11 cellular contexts compared by ENCODE assay signal in genomic region chr17:77349976-77350830, GRCh38.
A peak's percentile ranks its signal among the peaks of the same experiment; 100 is the strongest.
DNase-seq lines count a peak whose midpoint lies in the region; ATAC-seq and TF ChIP-seq lines count a peak whose summit lies in the region.
"Had no signal": no experiment of that assay in that cellular context is flagged by ENCODE, and none has a peak within 500 bp of the region (broad histone marks: within the 10 kb centered on the region; RNA-seq: fewer than 3 reads in every experiment).

No MANE protein-coding gene starts in this region.

- H3K79me2 ChIP-seq in PC-9 (ENCODE audit: low read depth) = peaks cover 35% of the 10 kb centered on the region

- intact Hi-C loops in heart right ventricle (cut with DNase I) (loop anchor here in 2 of 10 donors (5.0 kb wide), 2 partner anchors 32 to 37 kb away; no protein-coding TSS in a partner anchor), PC-9 (cut with micrococcal nuclease; ENCODE audit: unreplicated experiment) (no loop called here)

- H3K27ac ChIP-seq in VCaP = peak overlapping the region; percentile 9; the same call in 1 of the 2 replicates
- peak overlapping the region; percentile 30 to 89 (median 72) for H3K27ac ChIP-seq in heart right ventricle
- peak overlapping the region; percentile 45 for H3K27ac ChIP-seq in rectal smooth muscle tissue (ENCODE audit: low read depth, low read length)
- H3K27ac ChIP-seq in PC-9 = no peak overlapping the region

- no peak overlapping the region for H2AFZ ChIP-seq in PC-9

- peaks cover 36% of the 10 kb centered on the region for H4K20me1 ChIP-seq in PC-9 (ENCODE audit: insufficient read depth)

- POLR2A ChIA-PET in PC-9 (lab: Charles Lee; ENCODE audit: unreplicated experiment) = no interaction called here

- 51 to 60% methylated on average over 12 of the region's 12 CpGs for WGBS in heart right ventricle, 2 donors

- peaks cover 10% of the 10 kb centered on the region; the same call in 1 of the 2 replicates for H3F3A ChIP-seq in PC-9 (ENCODE audit: insufficient read depth, low read depth)

- no peak overlapping the region for H3K4me3 ChIP-seq in heart right ventricle
- H3K4me3 ChIP-seq in rectal smooth muscle tissue (ENCODE audit: low read length) = no peak overlapping the region
- no peak overlapping the region for H3K4me3 ChIP-seq in PC-9
- H3K4me3 ChIP-seq: K562 had no signal

- no peak overlapping the region for H3K9ac ChIP-seq in rectal smooth muscle tissue (ENCODE audit: low read length)

- no peaks in the 10 kb centered on the region for H3K9me2 ChIP-seq in PC-9 (ENCODE audit: insufficient read depth)

- no TSS peak for BruUV-seq in PC-9 (replicated peaks; lab: Mats Ljungman, UMichigan)

- CTCF ChIA-PET in PC-9 (lab: Charles Lee) = no interaction called here

- TF ChIP-seq CTCF in VCaP (conservative IDR thresholded peaks at IDR 0.05) (no peak), heart right ventricle (IDR thresholded peaks at IDR 0.05) (no peak), PC-9 (conservative IDR thresholded peaks at IDR 0.05) (no peak)

- peak; percentile 59 for DNase-seq in GM03348 (ENCODE audit: low spot score)
- DNase-seq in heart right ventricle = peak in 1 of 2 donors; percentile 65
- DNase-seq in hippocampal formation (lab: John Stamatoyannopoulos, UW) = no peak
- DNase-seq in HT-29 (ENCODE audit: low spot score) = no peak
- no peak for DNase-seq in PC-9
- DNase-seq: activated naive CD4-positive, alpha-beta T cell; NCI-H524 had no signal

- ATAC-seq in heart right ventricle (peak; percentile 3 to 46 (median 27)), HG02981 (IDR thresholded peaks at IDR 0.05; ENCODE audit: unreplicated experiment) (no peak)
- ATAC-seq: K562 had no signal

- H3K4me2 ChIP-seq in PC-9 = no peak overlapping the region

- H3K36me3 ChIP-seq in heart right ventricle (no peaks in the 10 kb centered on the region), rectal smooth muscle tissue (ENCODE audit: control insufficient read depth, insufficient read depth, low read length) (no peaks in the 10 kb centered on the region), PC-9 (ENCODE audit: low read depth) (no peaks in the 10 kb centered on the region)

- H3K4me1 ChIP-seq in heart right ventricle (peaks cover 17 to 64% (median 47%) of the 10 kb centered on the region in 9 donors), rectal smooth muscle tissue (ENCODE audit: control insufficient read depth, insufficient read depth, low read length) (peaks cover 26% of the 10 kb centered on the region), PC-9 (replicated peaks; ENCODE audit: insufficient read depth) (no peaks in the 10 kb centered on the region)

- no peaks in the 10 kb centered on the region for H3K9me3 ChIP-seq in heart right ventricle
- H3K9me3 ChIP-seq in PC-9 (ENCODE audit: insufficient read depth, low read depth) = no peaks in the 10 kb centered on the region

- H3K27me3 ChIP-seq in heart right ventricle = no peaks in the 10 kb centered on the region
- no peaks in the 10 kb centered on the region for H3K27me3 ChIP-seq in rectal smooth muscle tissue (ENCODE audit: control insufficient read depth, insufficient read depth, low read length)
- no peaks in the 10 kb centered on the region for H3K27me3 ChIP-seq in PC-9 (ENCODE audit: insufficient read depth, low read depth)
